Comparison of ENCODE assay signal across 22 cellular contexts in the genomic region with DNA sequence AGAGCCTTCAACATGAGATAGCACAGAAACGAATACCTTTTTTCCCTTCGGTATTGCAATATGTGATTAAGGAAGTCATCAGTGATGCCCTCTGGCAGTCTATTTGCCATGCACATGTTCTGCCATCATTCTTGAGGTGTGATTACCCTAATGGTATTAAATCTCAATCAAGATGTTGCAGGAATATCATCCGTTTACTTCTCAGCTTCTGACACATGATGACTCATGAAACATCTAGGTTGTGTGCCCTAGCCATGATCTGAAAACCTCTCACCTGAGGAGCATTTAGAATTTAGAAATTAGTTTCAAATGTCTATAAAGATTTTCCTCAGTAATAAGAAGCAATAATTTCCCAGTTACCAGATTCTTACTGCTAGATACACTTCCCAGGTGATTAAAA.
DNase-seq lines count a peak whose midpoint lies in the region; ATAC-seq and TF ChIP-seq lines count a peak whose summit lies in the region.
"Had no signal": no experiment of that assay in that cellular context is flagged by ENCODE, and none has a peak within 500 bp of the region (broad histone marks: within the 10 kb centered on the region; RNA-seq: fewer than 3 reads in every experiment).

No MANE protein-coding gene starts in this region.

- H2AFZ ChIP-seq in PC-3 (ENCODE audit: low read length) (no peak overlapping the region), mammary epithelial cell (ENCODE audit: low read depth, low read length) (no peak overlapping the region)
- H2AFZ ChIP-seq: GM23248 had no signal

- in situ Hi-C loops in mammary epithelial cell (cut with MboI; ENCODE audit: low sequenced_read_pairs in 2 of 2): no loop called here

- peak; percentile 3 for DNase-seq in NCI-H82 (lab: John Stamatoyannopoulos, UW)
- DNase-seq in NCI-H82 treated with DMSO at 0.1 percent for 48 hours (lab: John Stamatoyannopoulos, UW; ENCODE audit: unreplicated experiment): no peak
- DNase-seq in PC-3: peak; percentile 48
- DNase-seq in mammary epithelial cell: peak; percentile 1
- DNase-seq in foreskin keratinocyte: peak in 1 of 2 donors; percentile 25
- no peak for DNase-seq in OCI-M1 (lab: John Stamatoyannopoulos, UW)
- no peak for DNase-seq in NCI-H774 (lab: John Stamatoyannopoulos, UW)
- DNase-seq: ACHN; AML-193; BE2C; CD4-positive, alpha-beta T cell; CD8-positive, alpha-beta memory T cell; DMS 273 treated with DMSO at 0.1 percent for 48 hours; DMS79; EL; GDM1; GM23248 had no signal

- dilution Hi-C loops in mammary epithelial cell (cut with HindIII; ENCODE audit: low sequenced_read_pairs): no loop called here

- H3K4me2 ChIP-seq in PC-3 (ENCODE audit: low read length) (no peak overlapping the region), mammary epithelial cell (ENCODE audit: insufficient read depth, low read depth, low read length) (no peak overlapping the region)
- H3K4me2 ChIP-seq: BLaER1 treated with 17β-estradiol and CSF1 and Interleukin-3, amounts not matched to agents 10 nM and 100 nM had no signal

- H3K27ac ChIP-seq in PC-3 (ENCODE audit: low read length) (no peak overlapping the region), mammary epithelial cell (ENCODE audit: insufficient read depth, low read depth, low read length) (no peak overlapping the region), foreskin keratinocyte (no peak overlapping the region)
- H3K27ac ChIP-seq: 22Rv1; BLaER1 treated with 17β-estradiol and CSF1 and Interleukin-3, amounts not matched to agents 10 nM and 100 nM; GM23248 had no signal

- TF ChIP-seq CTCF in PC-3 (conservative IDR thresholded peaks at IDR 0.05; ENCODE audit: low read depth, low read length): no peak
- TF ChIP-seq CTCF in mammary epithelial cell (conservative IDR thresholded peaks at IDR 0.05 in 1 of 2, IDR thresholded peaks at IDR 0.05 in 1 of 2; ENCODE audit: extremely low read depth in 1 of 2, insufficient read depth in 1 of 2, low read depth in 1 of 2, low read length in 2 of 2): no peak
- no peak for TF ChIP-seq CTCF in foreskin keratinocyte (conservative IDR thresholded peaks at IDR 0.05)

- CTCF ChIA-PET in PC-3 (lab: Charles Lee) (no interaction called here), mammary epithelial cell (lab: Charles Lee; ENCODE audit: low non-redundant PET) (no interaction called here)

- BruUV-seq in PC-3 (replicated peaks; lab: Mats Ljungman, UMichigan) (no TSS peak), mammary epithelial cell (replicated peaks; lab: Mats Ljungman, UMichigan) (no TSS peak)

- WGBS in mammary epithelial cell (ENCODE audit: low coverage, missing lambda C conversion rate): 66% methylated on average over 3 of the region's 3 CpGs

- intact Hi-C loops in PC-3 (cut with micrococcal nuclease): no loop called here
- intact Hi-C loops in mammary epithelial cell (cut with micrococcal nuclease): no loop called here

- POLR2A ChIA-PET in PC-3 (lab: Charles Lee; ENCODE audit: unreplicated experiment): no interaction called here

- H3K36me3 ChIP-seq in PC-3 (ENCODE audit: low read depth, low read length) (no peaks in the 10 kb centered on the region), mammary epithelial cell (ENCODE audit: insufficient read depth, low read length) (no peaks in the 10 kb centered on the region)
- H3K36me3 ChIP-seq: BE2C; BLaER1 treated with 17β-estradiol and CSF1 and Interleukin-3, amounts not matched to agents 10 nM and 100 nM had no signal

- no peaks in the 10 kb centered on the region for H3F3A ChIP-seq in PC-3 (ENCODE audit: low read length, unreplicated experiment)

- peak; percentile 48; the same call in 1 of the 2 replicates for ATAC-seq in PC-3
- peak; percentile 66 for ATAC-seq in foreskin keratinocyte
- no peak for ATAC-seq in HG03342 (IDR thresholded peaks at IDR 0.05; ENCODE audit: unreplicated experiment)
- ATAC-seq: GM12878 had no signal

- H3K9ac ChIP-seq in PC-3 (ENCODE audit: low read length): no peak overlapping the region
- no peak overlapping the region for H3K9ac ChIP-seq in mammary epithelial cell (ENCODE audit: insufficient read depth, low read length)
- H3K9ac ChIP-seq: BLaER1 treated with 17β-estradiol and CSF1 and Interleukin-3, amounts not matched to agents 10 nM and 100 nM; GM23248 had no signal

- H3K9me3 ChIP-seq in PC-3 (ENCODE audit: low read length) (no peaks in the 10 kb centered on the region), mammary epithelial cell (replicated peaks; ENCODE audit: insufficient read depth, low read length) (no peaks in the 10 kb centered on the region)
- H3K9me3 ChIP-seq: BE2C, HAP-1 had no signal

- H3K79me2 ChIP-seq in PC-3 (ENCODE audit: low read length): no peaks in the 10 kb centered on the region
- H3K79me2 ChIP-seq in mammary epithelial cell (ENCODE audit: insufficient read depth, low read length): no peaks in the 10 kb centered on the region

- H4K20me1 ChIP-seq in PC-3 (ENCODE audit: low read length) (no peaks in the 10 kb centered on the region), mammary epithelial cell (ENCODE audit: insufficient read depth, low read length) (no peaks in the 10 kb centered on the region)
- H4K20me1 ChIP-seq: BLaER1 treated with 17β-estradiol and CSF1 and Interleukin-3, amounts not matched to agents 10 nM and 100 nM had no signal

- no peaks in the 10 kb centered on the region for H3K9me2 ChIP-seq in PC-3 (replicated peaks; ENCODE audit: low read length)

- H3K4me3 ChIP-seq in PC-3 (ENCODE audit: low read length): no peak overlapping the region
- H3K4me3 ChIP-seq in mammary epithelial cell (replicated peaks in 1 of 3; ENCODE audit: insufficient read depth in 1 of 3, low read depth in 2 of 3, low read length in 3 of 3): no peak overlapping the region
- H3K4me3 ChIP-seq: BLaER1 treated with 17β-estradiol and CSF1 and Interleukin-3, amounts not matched to agents 10 nM and 100 nM; GM12878; GM23248; HAP-1 had no signal

- H3K27me3 ChIP-seq in PC-3 (ENCODE audit: low read length) (no peaks in the 10 kb centered on the region), mammary epithelial cell (ENCODE audit: insufficient read depth, low read length) (no peaks in the 10 kb centered on the region), foreskin keratinocyte (no peaks in the 10 kb centered on the region)
- H3K27me3 ChIP-seq: BLaER1 treated with 17β-estradiol and CSF1 and Interleukin-3, amounts not matched to agents 10 nM and 100 nM had no signal

- peaks cover 17% of the 10 kb centered on the region for H3K4me1 ChIP-seq in PC-3 (ENCODE audit: insufficient read depth, low read length)
- H3K4me1 ChIP-seq in mammary epithelial cell (ENCODE audit: insufficient read depth, low read length): no peaks in the 10 kb centered on the region
- no peaks in the 10 kb centered on the region for H3K4me1 ChIP-seq in foreskin keratinocyte
- H3K4me1 ChIP-seq: BE2C; BLaER1 treated with 17β-estradiol and CSF1 and Interleukin-3, amounts not matched to agents 10 nM and 100 nM; HAP-1 had no signal

Comparison
In these comparisons a context has a peak if more than half of its experiments do, and no peak if none do; other contexts are left out.
1. DNase-seq: peak in NCI-H82 (single experiment), PC-3 (single experiment) and mammary epithelial cell (single experiment); none in NCI-H82 treated with DMSO at 0.1 percent for 48 hours (single experiment), OCI-M1 (single experiment) and NCI-H774 (single experiment).